Comparison of ENCODE assay signal across 15 cellular contexts in genomic region chr14:62079035-62079434, GRCh38.
DNase-seq lines count a peak whose midpoint lies in the region; ATAC-seq, FAIRE-seq and TF ChIP-seq lines count a peak whose summit lies in the region.
"Had no signal": no experiment of that assay in that cellular context is flagged by ENCODE, and none has a peak within 500 bp of the region (broad histone marks: within the 10 kb centered on the region; RNA-seq: fewer than 3 reads in every experiment).

No MANE protein-coding gene starts in this region.

- no peak for TF ChIP-seq POLR2A in GM12892 (IDR thresholded peaks at IDR 0.05; ENCODE audit: low read depth, low read length)

- H3K4me1 Mint-ChIP-seq in activated CD4-positive, alpha-beta T cell treated with anti-CD3 and anti-CD28 coated beads, Interleukin-2, amount 10 ng/mL, durations not matched to agents 24 days and 14 days: peaks cover 11% of the 10 kb centered on the region

- H3K9me3 Mint-ChIP-seq in activated CD4-positive, alpha-beta T cell treated with anti-CD3 and anti-CD28 coated beads, Interleukin-2, amount 10 ng/mL, durations not matched to agents 24 days and 14 days: no peaks in the 10 kb centered on the region

- peak; percentile 46 for FAIRE-seq in GM12892 (lab: Jason Lieb, UNC)
- FAIRE-seq: frontal cortex had no signal

- H3K27me3 Mint-ChIP-seq in activated CD4-positive, alpha-beta T cell treated with anti-CD3 and anti-CD28 coated beads, Interleukin-2, amount 10 ng/mL, durations not matched to agents 24 days and 14 days: peaks cover 7% of the 10 kb centered on the region

- no peaks in the 10 kb centered on the region for H3K36me3 Mint-ChIP-seq in activated CD4-positive, alpha-beta T cell treated with anti-CD3 and anti-CD28 coated beads, Interleukin-2, amount 10 ng/mL, durations not matched to agents 24 days and 14 days (ENCODE audit: low read depth)

- H3K4me3 Mint-ChIP-seq in activated CD4-positive, alpha-beta T cell treated with anti-CD3 and anti-CD28 coated beads, Interleukin-2, amount 10 ng/mL, durations not matched to agents 24 days and 14 days: no peak overlapping the region
- H3K4me3 Mint-ChIP-seq: neural crest cell had no signal

- DNase-seq in GM12892 (ENCODE audit: insufficient read length) (no peak), NAMALWA (ENCODE audit: low spot score) (peak; percentile 52), NOMO-1 (lab: John Stamatoyannopoulos, UW; ENCODE audit: unreplicated experiment in 2 of 2) (no peak)
- no peak for DNase-seq in activated CD4-positive, alpha-beta T cell treated with anti-CD3 and anti-CD28 coated beads, Interleukin-2, amount 10 ng/mL, durations not matched to agents 24 days and 14 days
- DNase-seq: effector memory CD4-positive, alpha-beta T cell; IMR-90; left cardiac atrium; NCI-H1694 treated with DMSO at 0.1 percent for 48 hours; uterus had no signal

- no peak overlapping the region for H3K27ac Mint-ChIP-seq in activated CD4-positive, alpha-beta T cell treated with anti-CD3 and anti-CD28 coated beads, Interleukin-2, amount 10 ng/mL, durations not matched to agents 24 days and 14 days

- ATAC-seq in GM21390 (IDR thresholded peaks at IDR 0.05; ENCODE audit: unreplicated experiment): peak; percentile 51
- ATAC-seq in HG02981 (IDR thresholded peaks at IDR 0.05; ENCODE audit: unreplicated experiment): peak; percentile 60
- ATAC-seq in GM19397 (IDR thresholded peaks at IDR 0.05; ENCODE audit: unreplicated experiment): no peak
- no peak for ATAC-seq in HG03039 (IDR thresholded peaks at IDR 0.05; ENCODE audit: unreplicated experiment)
- ATAC-seq: left cardiac atrium had no signal

- intact Hi-C loops in activated CD4-positive, alpha-beta T cell treated with anti-CD3 and anti-CD28 coated beads, Interleukin-2, amount 10 ng/mL, durations not matched to agents 24 days and 14 days (cut with micrococcal nuclease): no loop called here

Comparison
In these comparisons a context has a peak if more than half of its experiments do, and no peak if none do; other contexts are left out.
1. ATAC-seq: peak in GM21390 (single experiment) and HG02981 (single experiment); none in GM19397 (single experiment) and HG03039 (single experiment).